In genomic region chr17:17498606-17499301, GRCh38 we compare ENCODE assay signal across 16 cellular contexts.
"Had no signal": no experiment of that assay in that cellular context is flagged by ENCODE, and none has a peak within 500 bp of the region (broad histone marks: within the 10 kb centered on the region; RNA-seq: fewer than 3 reads in every experiment).

No MANE protein-coding gene starts in this region.

- H3K9me3 ChIP-seq: ascending aorta, gastrocnemius medialis, transverse colon had no signal

- H3K4me3 ChIP-seq: ascending aorta, gastrocnemius medialis, skin epidermis, transverse colon had no signal

- FAIRE-seq: bronchial epithelial cell, islet of Langerhans, TTC549 had no signal

- H3K27ac ChIP-seq: ascending aorta, gastrocnemius medialis, skin epidermis, transverse colon had no signal

- H3K27me3 ChIP-seq: ascending aorta, gastrocnemius medialis had no signal

- ATAC-seq: gastrocnemius medialis; left lobe of liver; naive thymus-derived CD8-positive, alpha-beta T cell; SK-N-SH treated with all-trans-retinoic acid at 6 μM for 48 hours; stimulated activated naive CD8-positive, alpha-beta T cell treated with anti-CD3 and anti-CD28 coated beads, Interleukin-15, Interleukin-2, amounts not matched to agents 100 U/mL and 50 U/mL, for 24 hours had no signal

- DNase-seq: activated CD4-positive, alpha-beta T cell treated with anti-CD3 and anti-CD28 coated beads, Interleukin-2, amount 10 ng/mL, durations not matched to agents 7 days and 5 days; activated CD4-positive, CD25-positive, alpha-beta regulatory T cell; activated naive CD8-positive, alpha-beta T cell treated with anti-CD3 and anti-CD28 coated beads, Interleukin-2, amount 10 ng/mL, durations not matched to agents 7 days and 5 days; stimulated activated CD4-positive, alpha-beta T cell treated with anti-CD3 and anti-CD28 coated beads, Interleukin-4, amount 100 ng/mL, for 4 hours; stimulated activated CD8-positive, alpha-beta memory T cell treated with anti-CD3 and anti-CD28 coated beads, Interleukin-4, amount 100 ng/mL, for 48 hours; stimulated activated naive CD8-positive, alpha-beta T cell treated with anti-CD3 and anti-CD28 coated beads, Interleukin-15, Interleukin-2, amounts not matched to agents 100 U/mL and 50 U/mL, for 24 hours; transverse colon had no signal

- H3K36me3 ChIP-seq: ascending aorta, gastrocnemius medialis, transverse colon had no signal
